22 cellular contexts compared by ENCODE assay signal in the genomic region with DNA sequence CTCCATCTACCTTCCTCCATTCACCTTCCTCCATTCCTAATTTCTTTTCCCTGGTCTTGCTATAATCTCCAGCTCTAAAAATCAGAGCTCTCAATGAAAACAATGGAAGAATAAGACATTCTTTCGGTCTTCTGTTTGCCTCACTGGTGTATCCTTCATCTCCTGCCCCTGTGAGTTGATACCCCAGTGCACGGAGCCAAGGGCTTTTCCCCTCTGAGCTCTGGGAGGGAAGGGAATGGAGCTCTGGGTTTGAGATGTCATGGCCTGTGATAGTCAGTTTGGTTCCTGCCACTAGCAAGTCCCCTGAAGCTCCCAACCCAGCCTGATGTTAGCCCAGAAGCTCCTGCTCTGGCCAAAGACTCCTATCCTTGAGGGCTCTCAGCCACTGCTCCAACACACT. TPM values are rescaled to one million over a fixed set of nuclear protein-coding genes. Genes with fewer than 3 reads are reported as not detected.
A peak's percentile ranks its signal among the peaks of the same experiment; 100 is the strongest.
DNase-seq lines count a peak whose midpoint lies in the region; FAIRE-seq and TF ChIP-seq lines count a peak whose summit lies in the region.
"Had no signal": no experiment of that assay in that cellular context is flagged by ENCODE, and none has a peak within 500 bp of the region (broad histone marks: within the 10 kb centered on the region; RNA-seq: fewer than 3 reads in every experiment).

No MANE protein-coding gene starts in this region.

- intact Hi-C loops in esophagus muscularis mucosa (cut with DNase I) (no loop called here), vagina (cut with DNase I) (no loop called here)

- H3K27ac Mint-ChIP-seq in astrocyte (ENCODE audit: unreplicated experiment): no peak overlapping the region
- H3K27ac Mint-ChIP-seq in activated CD4-positive, alpha-beta T cell treated with anti-CD3 and anti-CD28 coated beads, Interleukin-2, amount 10 ng/mL, durations not matched to agents 7 days and 5 days: no peak overlapping the region
- H3K27ac Mint-ChIP-seq: B cell; CD4-positive, alpha-beta T cell; CD8-positive, alpha-beta T cell had no signal

- WGBS in esophagus muscularis mucosa: 67% methylated on average over 2 of the region's 2 CpGs

- H3K36me3 ChIP-seq in astrocyte (ENCODE audit: insufficient read depth, low read length) (no peaks in the 10 kb centered on the region), esophagus muscularis mucosa (no peaks in the 10 kb centered on the region), vagina (no peaks in the 10 kb centered on the region)
- H3K36me3 ChIP-seq: BLaER1 treated with 17β-estradiol and CSF1 and Interleukin-3, amounts not matched to agents 10 nM and 100 nM had no signal

- CTCF ChIA-PET in activated CD4-positive, alpha-beta T cell treated with anti-CD3 and anti-CD28 coated beads, Interleukin-2, amount 10 ng/mL, durations not matched to agents 7 days and 5 days (lab: Charles Lee): no interaction called here

- TF ChIP-seq CTCF in astrocyte (IDR thresholded peaks at IDR 0.05; ENCODE audit: insufficient read depth, low read depth, low read length): no peak
- TF ChIP-seq CTCF in esophagus muscularis mucosa (IDR thresholded peaks at IDR 0.05): no peak
- TF ChIP-seq CTCF in vagina (IDR thresholded peaks at IDR 0.05): no peak

- peaks cover 2% of the 10 kb centered on the region for H3K9me3 ChIP-seq in astrocyte (ENCODE audit: insufficient read depth, low read depth, low read length)
- no peaks in the 10 kb centered on the region for H3K9me3 ChIP-seq in esophagus muscularis mucosa
- H3K9me3 ChIP-seq in vagina: no peaks in the 10 kb centered on the region
- H3K9me3 ChIP-seq: A549; BLaER1 treated with 17β-estradiol and CSF1 and Interleukin-3, amounts not matched to agents 10 nM and 100 nM; Caco-2 had no signal

- no peak overlapping the region for H3K9ac ChIP-seq in astrocyte (ENCODE audit: low read length)
- H3K9ac ChIP-seq: BLaER1 treated with 17β-estradiol and CSF1 and Interleukin-3, amounts not matched to agents 10 nM and 100 nM had no signal

- no peak for FAIRE-seq in astrocyte (lab: Jason Lieb, UNC)
- FAIRE-seq: A549, D721Med, G401.6, GM12891, GM19239 had no signal

- TF ChIP-seq POLR2A in esophagus muscularis mucosa (IDR thresholded peaks at IDR 0.05; ENCODE audit: low read depth) (no peak), vagina (IDR thresholded peaks at IDR 0.05) (no peak)

- H3K4me1 ChIP-seq in astrocyte (ENCODE audit: insufficient read depth, low read length) (no peaks in the 10 kb centered on the region), esophagus muscularis mucosa (peaks cover 0 to 5% (median 0%) of the 10 kb centered on the region in 4 donors), vagina (no peaks in the 10 kb centered on the region)
- H3K4me1 ChIP-seq: A549, Caco-2 had no signal

- DNase-seq in astrocyte (ENCODE audit: low read depth) (no peak), esophagus muscularis mucosa (ENCODE audit: extremely low spot score) (peak; percentile 57), vagina (ENCODE audit: extremely low spot score in 2 of 2) (peak; percentile 56 to 70), glomerular visceral epithelial cell (ENCODE audit: extremely low spot score) (no peak)
- DNase-seq in activated CD4-positive, alpha-beta T cell treated with anti-CD3 and anti-CD28 coated beads, Interleukin-2, amount 10 ng/mL, durations not matched to agents 7 days and 5 days: no peak
- DNase-seq: AML-193; Caco-2; Calu3; CD4-positive, alpha-beta T cell; CD8-positive, alpha-beta T cell; DMS79 treated with DMSO at 0.1 percent for 48 hours; GF-D8 had no signal

- no peaks in the 10 kb centered on the region for H3K79me2 ChIP-seq in astrocyte (ENCODE audit: insufficient read depth, low read length)

- peak overlapping the region; percentile 36 for H3K4me3 Mint-ChIP-seq in astrocyte (ENCODE audit: unreplicated experiment)
- H3K4me3 Mint-ChIP-seq in activated CD4-positive, alpha-beta T cell treated with anti-CD3 and anti-CD28 coated beads, Interleukin-2, amount 10 ng/mL, durations not matched to agents 7 days and 5 days: no peak overlapping the region
- H3K4me3 Mint-ChIP-seq: B cell; CD4-positive, alpha-beta T cell; CD8-positive, alpha-beta T cell had no signal

- no peaks in the 10 kb centered on the region for H4K20me1 ChIP-seq in astrocyte (ENCODE audit: insufficient read depth, low read length)
- H4K20me1 ChIP-seq: BLaER1 treated with 17β-estradiol and CSF1 and Interleukin-3, amounts not matched to agents 10 nM and 100 nM had no signal

- H3K36me3 Mint-ChIP-seq in astrocyte (ENCODE audit: low read depth, unreplicated experiment): no peaks in the 10 kb centered on the region
- no peaks in the 10 kb centered on the region for H3K36me3 Mint-ChIP-seq in activated CD4-positive, alpha-beta T cell treated with anti-CD3 and anti-CD28 coated beads, Interleukin-2, amount 10 ng/mL, durations not matched to agents 7 days and 5 days (ENCODE audit: low read depth)
- H3K36me3 Mint-ChIP-seq: CD8-positive, alpha-beta T cell had no signal

- H2AFZ ChIP-seq in astrocyte (ENCODE audit: low read depth, low read length): no peak overlapping the region

- H3K4me1 Mint-ChIP-seq in astrocyte (ENCODE audit: low read depth, unreplicated experiment): no peaks in the 10 kb centered on the region
- H3K4me1 Mint-ChIP-seq in activated CD4-positive, alpha-beta T cell treated with anti-CD3 and anti-CD28 coated beads, Interleukin-2, amount 10 ng/mL, durations not matched to agents 7 days and 5 days: no peaks in the 10 kb centered on the region
- H3K4me1 Mint-ChIP-seq: B cell had no signal

- POLR2A ChIA-PET in activated CD4-positive, alpha-beta T cell treated with anti-CD3 and anti-CD28 coated beads, Interleukin-2, amount 10 ng/mL, durations not matched to agents 7 days and 5 days (lab: Charles Lee): no interaction called here

- H3K9me3 Mint-ChIP-seq in astrocyte (ENCODE audit: unreplicated experiment): peaks cover 2% of the 10 kb centered on the region
- H3K9me3 Mint-ChIP-seq in activated CD4-positive, alpha-beta T cell treated with anti-CD3 and anti-CD28 coated beads, Interleukin-2, amount 10 ng/mL, durations not matched to agents 7 days and 5 days: peaks cover 5% of the 10 kb centered on the region

- H3K27ac ChIP-seq in astrocyte (ENCODE audit: low read depth, low read length): no peak overlapping the region
- no peak overlapping the region for H3K27ac ChIP-seq in esophagus muscularis mucosa (replicated peaks in 1 of 4)
- no peak overlapping the region for H3K27ac ChIP-seq in vagina
- H3K27ac ChIP-seq: 22Rv1; A549; BLaER1 treated with 17β-estradiol and CSF1 and Interleukin-3, amounts not matched to agents 10 nM and 100 nM; C4-2B had no signal

- TF ChIP-seq EP300 in esophagus muscularis mucosa (IDR thresholded peaks at IDR 0.05): no peak

- H3K4me3 ChIP-seq in astrocyte (ENCODE audit: insufficient read depth, low read depth, low read length) (no peak overlapping the region), esophagus muscularis mucosa (no peak overlapping the region), vagina (no peak overlapping the region)
- H3K4me3 ChIP-seq: A549; BLaER1 treated with 17β-estradiol and CSF1 and Interleukin-3, amounts not matched to agents 10 nM and 100 nM had no signal

- no peak overlapping the region for H3K4me2 ChIP-seq in astrocyte (ENCODE audit: low read length)
- H3K4me2 ChIP-seq: A549; BLaER1 treated with 17β-estradiol and CSF1 and Interleukin-3, amounts not matched to agents 10 nM and 100 nM had no signal

- H3K27me3 ChIP-seq in astrocyte (ENCODE audit: insufficient read depth, low read length): no peaks in the 10 kb centered on the region
- H3K27me3 ChIP-seq in esophagus muscularis mucosa: peaks cover 0 to 5% (median 0%) of the 10 kb centered on the region in 4 donors
- H3K27me3 ChIP-seq in vagina: no peaks in the 10 kb centered on the region
- H3K27me3 ChIP-seq: BLaER1 treated with 17β-estradiol and CSF1 and Interleukin-3, amounts not matched to agents 10 nM and 100 nM had no signal

- H3K27me3 Mint-ChIP-seq in astrocyte (ENCODE audit: low read depth, unreplicated experiment): no peaks in the 10 kb centered on the region
- no peaks in the 10 kb centered on the region for H3K27me3 Mint-ChIP-seq in activated CD4-positive, alpha-beta T cell treated with anti-CD3 and anti-CD28 coated beads, Interleukin-2, amount 10 ng/mL, durations not matched to agents 7 days and 5 days
- H3K27me3 Mint-ChIP-seq: B cell; CD4-positive, alpha-beta T cell had no signal

RNA-seq across cellular contexts. Expression of a gene that starts 36.6 kb away (rescaled TPM):
- not detected in 2 replicates for total RNA-seq in astrocyte
- under 1 TPM in 2 of 4 donors, not detected in 2; under 0.01 to 0.92 TPM for total RNA-seq in esophagus muscularis mucosa
- total RNA-seq in vagina: not detected
- total RNA-seq in activated CD4-positive, alpha-beta T cell treated with anti-CD3 and anti-CD28 coated beads, Interleukin-2, amount 10 ng/mL, durations not matched to agents 7 days and 5 days: not detected
- total RNA-seq: A172; B cell; Caco-2; CD4-positive, alpha-beta T cell; CD8-positive, alpha-beta T cell had no signal

Comparison
In these comparisons a context has a peak if more than half of its experiments do, and no peak if none do; other contexts are left out.
1. DNase-seq: peak in esophagus muscularis mucosa (single experiment) and vagina (2 of 2); none in astrocyte (single experiment), glomerular visceral epithelial cell (single experiment) and activated CD4-positive, alpha-beta T cell treated with anti-CD3 and anti-CD28 coated beads, Interleukin-2, amount 10 ng/mL, durations not matched to agents 7 days and 5 days (single experiment).